In the genomic region with DNA sequence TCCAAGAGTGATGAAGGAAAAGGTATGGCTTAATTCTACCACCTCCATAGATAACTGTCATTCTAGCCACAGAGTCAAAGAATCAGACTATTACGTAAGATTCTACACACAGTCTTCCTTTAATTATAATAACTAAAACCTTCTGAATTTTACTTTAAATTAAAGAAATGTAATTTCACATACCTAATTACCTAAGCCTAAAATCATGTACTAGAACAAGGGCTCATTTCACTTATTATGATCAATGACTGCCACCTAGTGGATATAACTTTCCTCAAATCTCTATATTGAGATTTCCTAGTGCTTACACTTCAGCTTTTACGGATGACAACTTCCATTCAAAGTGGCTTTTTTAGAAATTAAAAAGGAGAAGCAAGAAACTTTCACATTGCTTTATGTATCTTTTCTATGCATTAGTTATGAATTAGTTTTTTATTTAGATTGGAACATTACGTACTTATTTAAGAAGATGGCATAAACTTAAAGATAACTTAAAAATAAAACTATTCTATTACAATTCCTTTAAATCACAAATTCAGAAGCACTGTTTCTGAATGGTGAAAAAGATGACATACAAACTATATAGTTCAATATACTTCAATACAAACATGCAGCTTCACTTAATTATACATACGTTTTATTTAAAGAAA, we compare ENCODE assay signal across 8 cellular contexts. TPM values are rescaled to one million over a fixed set of nuclear protein-coding genes. Genes with fewer than 3 reads are reported as not detected.
A peak's percentile ranks its signal among the peaks of the same experiment; 100 is the strongest.
DNase-seq lines count a peak whose midpoint lies in the region; ATAC-seq and TF ChIP-seq lines count a peak whose summit lies in the region.

No MANE protein-coding gene starts in this region.

- no peaks in the 10 kb centered on the region for H3K27me3 ChIP-seq in left lung

- H3K4me3 ChIP-seq in cardiac fibroblast (replicated peaks in 1 of 2; ENCODE audit: low read depth in 2 of 2, low read length in 2 of 2) (no peak overlapping the region), left lung (no peak overlapping the region)

- peaks cover 2% of the 10 kb centered on the region for H3K36me3 Mint-ChIP-seq in activated CD4-positive, alpha-beta T cell treated with anti-CD3 and anti-CD28 coated beads, Interleukin-2, amount 10 ng/mL, durations not matched to agents 24 days and 14 days (ENCODE audit: low read depth)

- peak; percentile 51 for DNase-seq in EH (ENCODE audit: low read depth)
- peak; percentile 26 for DNase-seq in NCI-H524 treated with DMSO at 0.1 percent for 48 hours (lab: John Stamatoyannopoulos, UW)
- DNase-seq in cardiac fibroblast (ENCODE audit: low read depth in 2 of 2): peak; percentile 74 to 79
- DNase-seq in left lung: no peak
- no peak for DNase-seq in epidermal melanocyte (ENCODE audit: insufficient read length, low spot score)
- DNase-seq in activated CD4-positive, alpha-beta T cell treated with anti-CD3 and anti-CD28 coated beads, Interleukin-2, amount 10 ng/mL, durations not matched to agents 24 days and 14 days: no peak

- TF ChIP-seq CTCF in cardiac fibroblast (IDR thresholded peaks at IDR 0.05; ENCODE audit: low read depth, low read length) (peak; percentile 33), left lung (IDR thresholded peaks at IDR 0.05) (peak; percentile 49 to 51)

- H3K9me3 Mint-ChIP-seq in activated CD4-positive, alpha-beta T cell treated with anti-CD3 and anti-CD28 coated beads, Interleukin-2, amount 10 ng/mL, durations not matched to agents 24 days and 14 days: no peaks in the 10 kb centered on the region

- H3K9me3 ChIP-seq in left lung: no peaks in the 10 kb centered on the region

- H3K27ac Mint-ChIP-seq in activated CD4-positive, alpha-beta T cell treated with anti-CD3 and anti-CD28 coated beads, Interleukin-2, amount 10 ng/mL, durations not matched to agents 24 days and 14 days: no peak overlapping the region

- no peaks in the 10 kb centered on the region for H3K4me1 Mint-ChIP-seq in activated CD4-positive, alpha-beta T cell treated with anti-CD3 and anti-CD28 coated beads, Interleukin-2, amount 10 ng/mL, durations not matched to agents 24 days and 14 days

- no peaks in the 10 kb centered on the region for H3K4me1 ChIP-seq in left lung

- H3K36me3 ChIP-seq in left lung: no peaks in the 10 kb centered on the region

- H3K27ac ChIP-seq in left lung: no peak overlapping the region

- peak; percentile 51 for ATAC-seq in HG02852 (IDR thresholded peaks at IDR 0.05; ENCODE audit: unreplicated experiment)
- peak; percentile 82 for ATAC-seq in left lung
- no peak for ATAC-seq in HG03095 (IDR thresholded peaks at IDR 0.05; ENCODE audit: unreplicated experiment)

- intact Hi-C loops in left lung (cut with DNase I): no loop called here
- intact Hi-C loops in activated CD4-positive, alpha-beta T cell treated with anti-CD3 and anti-CD28 coated beads, Interleukin-2, amount 10 ng/mL, durations not matched to agents 24 days and 14 days (cut with micrococcal nuclease): loop anchor here (1.0 kb wide), 1 partner anchor 470 kb away; no protein-coding TSS in a partner anchor

- H3K27me3 Mint-ChIP-seq in activated CD4-positive, alpha-beta T cell treated with anti-CD3 and anti-CD28 coated beads, Interleukin-2, amount 10 ng/mL, durations not matched to agents 24 days and 14 days: no peaks in the 10 kb centered on the region

- H3K4me3 Mint-ChIP-seq in activated CD4-positive, alpha-beta T cell treated with anti-CD3 and anti-CD28 coated beads, Interleukin-2, amount 10 ng/mL, durations not matched to agents 24 days and 14 days: no peak overlapping the region

RNA-seq across cellular contexts. Expression of a gene that starts 18.2 kb away (rescaled TPM):
- total RNA-seq in left lung: 1 to 10 TPM; 4.0 to 5.9 TPM
- total RNA-seq in activated CD4-positive, alpha-beta T cell treated with anti-CD3 and anti-CD28 coated beads, Interleukin-2, amount 10 ng/mL, durations not matched to agents 24 days and 14 days: 0.24 and 0.37 TPM in 2 replicates

Comparison
In these comparisons a context has a peak if more than half of its experiments do, and no peak if none do; other contexts are left out.
1. DNase-seq: peak in EH (single experiment), NCI-H524 treated with DMSO at 0.1 percent for 48 hours (single experiment) and cardiac fibroblast (2 of 2); none in left lung (0 of 2), epidermal melanocyte (single experiment) and activated CD4-positive, alpha-beta T cell treated with anti-CD3 and anti-CD28 coated beads, Interleukin-2, amount 10 ng/mL, durations not matched to agents 24 days and 14 days (single experiment).